1 cellular context compared by ENCODE assay signal in genomic region chr12:1816730-1817094, GRCh38.
TF ChIP-seq lines count a peak whose summit lies in the region.

No MANE protein-coding gene starts in this region.

TF ChIP-seq in HepG2, 621 proteins besides CTCF, POLR2A, EP300 and RAD21 (continued from another document and continues in another):
- TF ChIP-seq, protein P1, sequence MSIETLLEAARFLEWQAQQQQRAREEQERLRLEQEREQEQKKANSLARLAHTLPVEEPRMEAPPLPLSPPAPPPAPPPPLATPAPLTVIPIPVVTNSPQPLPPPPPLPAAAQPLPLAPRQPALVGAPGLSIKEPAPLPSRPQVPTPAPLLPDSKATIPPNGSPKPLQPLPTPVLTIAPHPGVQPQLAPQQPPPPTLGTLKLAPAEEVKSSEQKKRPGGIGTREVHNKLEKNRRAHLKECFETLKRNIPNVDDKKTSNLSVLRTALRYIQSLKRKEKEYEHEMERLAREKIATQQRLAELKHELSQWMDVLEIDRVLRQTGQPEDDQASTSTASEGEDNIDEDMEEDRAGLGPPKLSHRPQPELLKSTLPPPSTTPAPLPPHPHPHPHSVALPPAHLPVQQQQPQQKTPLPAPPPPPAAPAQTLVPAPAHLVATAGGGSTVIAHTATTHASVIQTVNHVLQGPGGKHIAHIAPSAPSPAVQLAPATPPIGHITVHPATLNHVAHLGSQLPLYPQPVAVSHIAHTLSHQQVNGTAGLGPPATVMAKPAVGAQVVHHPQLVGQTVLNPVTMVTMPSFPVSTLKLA (IDR thresholded peaks at IDR 0.05): peak; percentile 88
- no peak for TF ChIP-seq FOXM1 (CRISPR knock-in tag; IDR thresholded peaks at IDR 0.05)
- no peak for TF ChIP-seq ZNF619 (CRISPR knock-in tag; IDR thresholded peaks at IDR 0.05)
- 0 out of 4 replicates have a peak, but pooled peaks of 1 of the 2 experiments have one; percentile 15 for TF ChIP-seq ATF4 (CRISPR knock-in tag; IDR thresholded peaks at IDR 0.05)
- TF ChIP-seq, protein P2, sequence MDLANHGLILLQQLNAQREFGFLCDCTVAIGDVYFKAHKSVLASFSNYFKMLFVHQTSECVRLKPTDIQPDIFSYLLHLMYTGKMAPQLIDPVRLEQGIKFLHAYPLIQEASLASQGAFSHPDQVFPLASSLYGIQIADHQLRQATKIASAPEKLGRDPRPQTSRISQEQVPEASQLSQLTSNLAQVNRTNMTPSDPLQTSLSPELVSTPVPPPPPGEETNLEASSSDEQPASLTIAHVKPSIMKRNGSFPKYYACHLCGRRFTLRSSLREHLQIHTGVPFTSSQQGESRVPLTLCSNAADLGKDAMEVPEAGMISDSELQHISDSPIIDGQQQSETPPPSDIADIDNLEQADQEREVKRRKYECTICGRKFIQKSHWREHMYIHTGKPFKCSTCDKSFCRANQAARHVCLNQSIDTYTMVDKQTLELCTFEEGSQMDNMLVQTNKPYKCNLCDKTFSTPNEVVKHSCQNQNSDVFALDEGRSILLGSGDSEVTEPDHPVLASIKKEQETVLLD (CRISPR knock-in tag; IDR thresholded peaks at IDR 0.05; ENCODE audit: low read depth): peak; percentile 43; the same call in 1 of the 2 replicates
- no peak for TF ChIP-seq ZNF513 (CRISPR knock-in tag; conservative IDR thresholded peaks at IDR 0.05)
- peak; percentile 58; the same call in 1 of the 2 replicates for TF ChIP-seq ZC3H13 (CRISPR knock-in tag; IDR thresholded peaks at IDR 0.05)
- TF ChIP-seq REST (IDR thresholded peaks at IDR 0.05; ENCODE audit: borderline replicate concordance in 1 of 2, low read depth in 1 of 2, low read length in 2 of 2): no peak; a peak in 1 of 4 replicates
- peak; percentile 42; the same call in 1 of the 2 replicates for TF ChIP-seq ZFP91 (CRISPR knock-in tag; IDR thresholded peaks at IDR 0.05; ENCODE audit: borderline replicate concordance)
- TF ChIP-seq ZFAT (CRISPR knock-in tag; conservative IDR thresholded peaks at IDR 0.05): no peak
- TF ChIP-seq, protein P3, sequence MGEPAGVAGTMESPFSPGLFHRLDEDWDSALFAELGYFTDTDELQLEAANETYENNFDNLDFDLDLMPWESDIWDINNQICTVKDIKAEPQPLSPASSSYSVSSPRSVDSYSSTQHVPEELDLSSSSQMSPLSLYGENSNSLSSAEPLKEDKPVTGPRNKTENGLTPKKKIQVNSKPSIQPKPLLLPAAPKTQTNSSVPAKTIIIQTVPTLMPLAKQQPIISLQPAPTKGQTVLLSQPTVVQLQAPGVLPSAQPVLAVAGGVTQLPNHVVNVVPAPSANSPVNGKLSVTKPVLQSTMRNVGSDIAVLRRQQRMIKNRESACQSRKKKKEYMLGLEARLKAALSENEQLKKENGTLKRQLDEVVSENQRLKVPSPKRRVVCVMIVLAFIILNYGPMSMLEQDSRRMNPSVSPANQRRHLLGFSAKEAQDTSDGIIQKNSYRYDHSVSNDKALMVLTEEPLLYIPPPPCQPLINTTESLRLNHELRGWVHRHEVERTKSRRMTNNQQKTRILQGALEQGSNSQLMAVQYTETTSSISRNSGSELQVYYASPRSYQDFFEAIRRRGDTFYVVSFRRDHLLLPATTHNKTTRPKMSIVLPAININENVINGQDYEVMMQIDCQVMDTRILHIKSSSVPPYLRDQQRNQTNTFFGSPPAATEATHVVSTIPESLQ (CRISPR knock-in tag; conservative IDR thresholded peaks at IDR 0.05): no peak
- TF ChIP-seq IRX3 (CRISPR knock-in tag; IDR thresholded peaks at IDR 0.05; ENCODE audit: borderline replicate concordance, low read depth): no peak
- TF ChIP-seq POGZ (CRISPR knock-in tag; IDR thresholded peaks at IDR 0.05): no peak
- no peak for TF ChIP-seq ZNF253 (CRISPR knock-in tag; IDR thresholded peaks at IDR 0.05; ENCODE audit: borderline replicate concordance)
- TF ChIP-seq HOXA7 (CRISPR knock-in tag; IDR thresholded peaks at IDR 0.05): peak; percentile 90; the same call in 1 of the 2 replicates
- no peak for TF ChIP-seq PCBP2 (optimal IDR thresholded peaks at IDR 0.05; ENCODE audit: low read depth, low read length, poor library complexity, severe bottlenecking)
- TF ChIP-seq ZNF460 (CRISPR knock-in tag; IDR thresholded peaks at IDR 0.05; ENCODE audit: borderline replicate concordance): no peak
- TF ChIP-seq ZNF121 (CRISPR knock-in tag; IDR thresholded peaks at IDR 0.05): no peak
- no peak for TF ChIP-seq FOXA3 (CRISPR knock-in tag; IDR thresholded peaks at IDR 0.05)
- TF ChIP-seq U2AF1 (optimal IDR thresholded peaks at IDR 0.05; ENCODE audit: low read depth, low read length): no peak
- TF ChIP-seq ATF2 (CRISPR knock-in tag; IDR thresholded peaks at IDR 0.05): no peak
- peak; percentile 58; the same call in 1 of the 2 replicates for TF ChIP-seq JUNB (CRISPR knock-in tag; IDR thresholded peaks at IDR 0.05; ENCODE audit: borderline replicate concordance)
- TF ChIP-seq ZBTB33 (CRISPR knock-in tag; IDR thresholded peaks at IDR 0.05): peak; percentile 6; the same call in 1 of the 2 replicates
- no peak for TF ChIP-seq ZNF841 (CRISPR knock-in tag; IDR thresholded peaks at IDR 0.05; ENCODE audit: borderline replicate concordance)
- TF ChIP-seq, protein P4, sequence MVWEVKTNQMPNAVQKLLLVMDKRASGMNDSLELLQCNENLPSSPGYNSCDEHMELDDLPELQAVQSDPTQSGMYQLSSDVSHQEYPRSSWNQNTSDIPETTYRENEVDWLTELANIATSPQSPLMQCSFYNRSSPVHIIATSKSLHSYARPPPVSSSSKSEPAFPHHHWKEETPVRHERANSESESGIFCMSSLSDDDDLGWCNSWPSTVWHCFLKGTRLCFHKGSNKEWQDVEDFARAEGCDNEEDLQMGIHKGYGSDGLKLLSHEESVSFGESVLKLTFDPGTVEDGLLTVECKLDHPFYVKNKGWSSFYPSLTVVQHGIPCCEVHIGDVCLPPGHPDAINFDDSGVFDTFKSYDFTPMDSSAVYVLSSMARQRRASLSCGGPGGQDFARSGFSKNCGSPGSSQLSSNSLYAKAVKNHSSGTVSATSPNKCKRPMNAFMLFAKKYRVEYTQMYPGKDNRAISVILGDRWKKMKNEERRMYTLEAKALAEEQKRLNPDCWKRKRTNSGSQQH (CRISPR knock-in tag; IDR thresholded peaks at IDR 0.05; ENCODE audit: low read depth): no peak
- TF ChIP-seq ZNF431 (CRISPR knock-in tag; IDR thresholded peaks at IDR 0.05; ENCODE audit: borderline replicate concordance, low read depth): peak; percentile 65; the same call in 1 of the 2 replicates
- no peak for TF ChIP-seq NRL (CRISPR knock-in tag; IDR thresholded peaks at IDR 0.05; ENCODE audit: borderline replicate concordance)
- TF ChIP-seq TRIM22 (IDR thresholded peaks at IDR 0.05): no peak
- peak; percentile 55; the same call in 1 of the 2 replicates for TF ChIP-seq MATR3 (CRISPR knock-in tag; IDR thresholded peaks at IDR 0.05)
- no peak for TF ChIP-seq ZNF878 (CRISPR knock-in tag; IDR thresholded peaks at IDR 0.05)
- peak; percentile 1; the same call in 1 of the 2 replicates for TF ChIP-seq DPF2 (CRISPR knock-in tag; IDR thresholded peaks at IDR 0.05; ENCODE audit: borderline replicate concordance, low read depth)
- TF ChIP-seq ELF3 (CRISPR knock-in tag; IDR thresholded peaks at IDR 0.05): no peak
- TF ChIP-seq MXI1 (IDR thresholded peaks at IDR 0.05; ENCODE audit: borderline replicate concordance, low read depth, low read length): peak; percentile 39; the same call in 1 of the 3 replicates
- TF ChIP-seq, protein P5, sequence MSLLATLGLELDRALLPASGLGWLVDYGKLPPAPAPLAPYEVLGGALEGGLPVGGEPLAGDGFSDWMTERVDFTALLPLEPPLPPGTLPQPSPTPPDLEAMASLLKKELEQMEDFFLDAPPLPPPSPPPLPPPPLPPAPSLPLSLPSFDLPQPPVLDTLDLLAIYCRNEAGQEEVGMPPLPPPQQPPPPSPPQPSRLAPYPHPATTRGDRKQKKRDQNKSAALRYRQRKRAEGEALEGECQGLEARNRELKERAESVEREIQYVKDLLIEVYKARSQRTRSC (CRISPR knock-in tag; IDR thresholded peaks at IDR 0.05; ENCODE audit: low read depth): no peak
- TF ChIP-seq ZNF777 (CRISPR knock-in tag; IDR thresholded peaks at IDR 0.05): no peak
- no peak for TF ChIP-seq ZNF713 (CRISPR knock-in tag; IDR thresholded peaks at IDR 0.05)
